In the genomic region with DNA sequence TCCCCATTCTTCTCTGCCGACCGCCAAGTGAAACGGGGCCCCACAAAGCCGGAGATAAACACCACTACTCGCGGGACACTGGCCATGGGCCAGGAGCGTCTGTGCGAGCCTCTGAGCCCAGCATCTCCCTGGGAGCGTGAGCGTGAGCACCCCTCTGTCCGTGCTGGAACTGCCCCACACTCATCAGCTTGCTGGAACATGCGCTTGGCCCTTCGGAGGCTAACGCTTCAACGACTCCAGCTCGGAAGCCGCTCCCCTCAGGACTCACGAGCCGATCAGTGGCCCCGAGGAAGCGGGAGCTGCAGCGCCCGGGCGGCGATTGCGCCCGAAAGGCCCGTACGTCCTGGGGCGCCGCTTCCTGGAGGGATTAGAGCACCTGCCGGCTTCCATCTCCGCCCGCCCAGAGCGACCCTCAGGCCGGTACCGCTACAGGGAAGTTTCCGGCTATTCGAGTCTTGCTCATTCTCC, we compare ENCODE assay signal across 1 cellular context.
TF ChIP-seq lines count a peak whose summit lies in the region.

No MANE protein-coding gene starts in this region.

TF ChIP-seq in H1, 55 proteins besides CTCF, POLR2A, EP300 and RAD21 (continued from another document):
- TF ChIP-seq CTBP2 (IDR thresholded peaks at IDR 0.05; ENCODE audit: borderline replicate concordance, insufficient read depth, insufficient read length, low read length), result peak; percentile 47
- TF ChIP-seq MAX (IDR thresholded peaks at IDR 0.05), result peak; percentile 62
